In genomic region chr15:76865548-76865991, GRCh38 we compare ENCODE assay signal across 24 cellular contexts. TPM values are rescaled to one million over a fixed set of nuclear protein-coding genes. Genes with fewer than 3 reads are reported as not detected.
DNase-seq lines count a peak whose midpoint lies in the region; ATAC-seq, FAIRE-seq and TF ChIP-seq lines count a peak whose summit lies in the region.
"Had no signal": no experiment of that assay in that cellular context is flagged by ENCODE, and none has a peak within 500 bp of the region (broad histone marks: within the 10 kb centered on the region; RNA-seq: fewer than 3 reads in every experiment).

No MANE protein-coding gene starts in this region.

- no peaks in the 10 kb centered on the region for H3K4me1 Mint-ChIP-seq in MCF 10A (ENCODE audit: insufficient read depth, unreplicated experiment)
- peaks cover 59% of the 10 kb centered on the region for H3K4me1 Mint-ChIP-seq in activated naive CD8-positive, alpha-beta T cell (ENCODE audit: low read depth)

- in situ Hi-C loops in mammary epithelial cell (cut with MboI; ENCODE audit: low sequenced_read_pairs in 2 of 2) (no loop called here), gastrocnemius medialis (cut with MboI; ENCODE audit: low sequenced_read_pairs in 4 of 4) (no loop called here)

- dilution Hi-C loops in mammary epithelial cell (cut with HindIII; ENCODE audit: low sequenced_read_pairs) = no loop called here

- no peak overlapping the region for H3K4me2 ChIP-seq in mammary epithelial cell (ENCODE audit: insufficient read depth, low read depth, low read length)

- BruUV-seq in mammary epithelial cell (replicated peaks; lab: Mats Ljungman, UMichigan) = no TSS peak
- no TSS peak for BruUV-seq in MCF 10A (replicated peaks; lab: Mats Ljungman, UMichigan)

- H3K27me3 ChIP-seq in mammary epithelial cell (ENCODE audit: insufficient read depth, low read length) = no peaks in the 10 kb centered on the region
- H3K27me3 ChIP-seq in gastrocnemius medialis = no peaks in the 10 kb centered on the region
- H3K27me3 ChIP-seq: cardiac muscle cell, MG63, SJCRH30 had no signal

- H3K4me1 ChIP-seq in mammary epithelial cell (ENCODE audit: insufficient read depth, low read length) (no peaks in the 10 kb centered on the region), gastrocnemius medialis (peaks cover 21 to 22% of the 10 kb centered on the region in 2 donors)
- H3K4me1 ChIP-seq: SJCRH30 had no signal

- ATAC-seq in gastrocnemius medialis = no peak
- no peak for ATAC-seq in GM21737 (IDR thresholded peaks at IDR 0.05; ENCODE audit: unreplicated experiment)
- ATAC-seq in GM21717 (IDR thresholded peaks at IDR 0.05; ENCODE audit: unreplicated experiment) = no peak
- ATAC-seq: K562, PC-3, T-cell had no signal

- no peak for TF ChIP-seq CTCF in mammary epithelial cell (conservative IDR thresholded peaks at IDR 0.05 in 1 of 2, IDR thresholded peaks at IDR 0.05 in 1 of 2; ENCODE audit: extremely low read depth in 1 of 2, insufficient read depth in 1 of 2, low read depth in 1 of 2, low read length in 2 of 2)
- no peak for TF ChIP-seq CTCF in MCF 10A (IDR thresholded peaks at IDR 0.05; ENCODE audit: unreplicated experiment)
- no peak for TF ChIP-seq CTCF in gastrocnemius medialis (IDR thresholded peaks at IDR 0.05 in 4 of 5, conservative IDR thresholded peaks at IDR 0.05 in 1 of 5)

- WGBS in mammary epithelial cell (ENCODE audit: low coverage, missing lambda C conversion rate) = 79% methylated on average over 4 of the region's 4 CpGs

- no peak overlapping the region for H3K9ac ChIP-seq in mammary epithelial cell (ENCODE audit: insufficient read depth, low read length)

- intact Hi-C loops in mammary epithelial cell (cut with micrococcal nuclease) (loop anchor here (5.0 kb wide), 1 partner anchor 808 kb away; the partner anchor contains the start of gene TMEM266), MCF 10A (cut with micrococcal nuclease) (loop anchor here (10.0 kb wide), 1 partner anchor 811 kb away; the partner anchor contains the start of gene TMEM266), gastrocnemius medialis (cut with DNase I; ENCODE audit: low total_unique reads) (loop anchor here (10.0 kb wide), 4 partner anchors 131 to 711 kb away; partner anchors contain the start of gene ISL2)

- H3K79me2 ChIP-seq in mammary epithelial cell (ENCODE audit: insufficient read depth, low read length) = no peaks in the 10 kb centered on the region

- H3K36me3 Mint-ChIP-seq in MCF 10A (ENCODE audit: insufficient read depth, unreplicated experiment) = no peaks in the 10 kb centered on the region
- H3K36me3 Mint-ChIP-seq in activated naive CD8-positive, alpha-beta T cell = peaks cover 2% of the 10 kb centered on the region
- H3K36me3 Mint-ChIP-seq: type B pancreatic cell had no signal

- no peaks in the 10 kb centered on the region for H3K9me3 Mint-ChIP-seq in MCF 10A (ENCODE audit: unreplicated experiment)
- no peaks in the 10 kb centered on the region for H3K9me3 Mint-ChIP-seq in activated naive CD8-positive, alpha-beta T cell (ENCODE audit: low read depth)
- H3K9me3 Mint-ChIP-seq: CD4-positive, alpha-beta T cell; T-cell; type B pancreatic cell had no signal

- peak; percentile 40 for FAIRE-seq in GM19239 (lab: Jason Lieb, UNC)
- FAIRE-seq: K562, TTC549 had no signal

- no peak overlapping the region for H2AFZ ChIP-seq in mammary epithelial cell (ENCODE audit: low read depth, low read length)

- H3K36me3 ChIP-seq in mammary epithelial cell (ENCODE audit: insufficient read depth, low read length) = no peaks in the 10 kb centered on the region
- no peaks in the 10 kb centered on the region for H3K36me3 ChIP-seq in gastrocnemius medialis
- H3K36me3 ChIP-seq: cardiac muscle cell, MG63 had no signal

- H3K27ac Mint-ChIP-seq in MCF 10A (ENCODE audit: low read depth, unreplicated experiment) = no peak overlapping the region
- peak overlapping the region; percentile 67 for H3K27ac Mint-ChIP-seq in activated naive CD8-positive, alpha-beta T cell
- H3K27ac Mint-ChIP-seq: CD4-positive, alpha-beta T cell; T-cell; type B pancreatic cell had no signal

- CTCF ChIA-PET in mammary epithelial cell (lab: Charles Lee; ENCODE audit: low non-redundant PET) = no interaction called here
- CTCF ChIA-PET in MCF 10A (lab: Yijun Ruan, JAX) = interaction anchor here (0.5 to 2.8 kb wide), 6 partner anchors 66 to 877 kb away, joined by 3 to 11 read pairs (median 4); no protein-coding TSS in a partner anchor

- no peak overlapping the region for H3K4me3 Mint-ChIP-seq in MCF 10A (ENCODE audit: unreplicated experiment)
- H3K4me3 Mint-ChIP-seq in activated naive CD8-positive, alpha-beta T cell = no peak overlapping the region
- H3K4me3 Mint-ChIP-seq: CD4-positive, alpha-beta T cell; T-cell; type B pancreatic cell had no signal

- no peaks in the 10 kb centered on the region for H4K20me1 ChIP-seq in mammary epithelial cell (ENCODE audit: insufficient read depth, low read length)

- no peaks in the 10 kb centered on the region for H3K27me3 Mint-ChIP-seq in MCF 10A (ENCODE audit: insufficient read depth, unreplicated experiment)
- no peaks in the 10 kb centered on the region for H3K27me3 Mint-ChIP-seq in activated naive CD8-positive, alpha-beta T cell
- H3K27me3 Mint-ChIP-seq: CD4-positive, alpha-beta T cell; T-cell; type B pancreatic cell had no signal

- no peak for TF ChIP-seq POLR2A in gastrocnemius medialis (IDR thresholded peaks at IDR 0.05)

- no peaks in the 10 kb centered on the region for H3K9me3 ChIP-seq in mammary epithelial cell (replicated peaks; ENCODE audit: insufficient read depth, low read length)
- H3K9me3 ChIP-seq in gastrocnemius medialis = no peaks in the 10 kb centered on the region
- H3K9me3 ChIP-seq: MG63, SJCRH30 had no signal

- DNase-seq in mammary epithelial cell = peak; percentile 44
- no peak for DNase-seq in MCF 10A (ENCODE audit: unreplicated experiment)
- DNase-seq in GM19239 (ENCODE audit: insufficient read length, low spot score) = no peak
- no peak for DNase-seq in gastrocnemius medialis
- no peak for DNase-seq in NCI-H524 treated with DMSO at 0.1 percent for 48 hours (lab: John Stamatoyannopoulos, UW)
- DNase-seq: activated CD4-positive, alpha-beta T cell treated with anti-CD3 and anti-CD28 coated beads for 1 hour; activated gamma-delta T cell treated with Interleukin-2 at 50 U/mL for 16 hours; CD4-positive, alpha-beta T cell; dermis blood vessel endothelial cell; EL; GOT3; MG63; NCI-H1417 treated with DMSO at 0.1 percent for 48 hours; NCI-H446; PC-3; SJCRH30; T-cell had no signal

- H3K27ac ChIP-seq in mammary epithelial cell (ENCODE audit: insufficient read depth, low read depth, low read length) (no peak overlapping the region), gastrocnemius medialis (peak overlapping the region; percentile 34 to 67 (median 54))
- H3K27ac ChIP-seq: cardiac muscle cell, SJCRH30 had no signal

- POLR2A ChIA-PET in MCF 10A (lab: Yijun Ruan, JAX) = no interaction called here

- H3K4me3 ChIP-seq in mammary epithelial cell (replicated peaks in 1 of 3; ENCODE audit: insufficient read depth in 1 of 3, low read depth in 2 of 3, low read length in 3 of 3) (no peak overlapping the region), gastrocnemius medialis (no peak overlapping the region)
- H3K4me3 ChIP-seq: cardiac muscle cell, K562, MG63, SJCRH30 had no signal

RNA-seq across cellular contexts. Expression of gene SCAPER, which starts 39.6 kb away (rescaled TPM):
- total RNA-seq in mammary epithelial cell (10 to 100 TPM in 1 of 2 donors, 1 to 10 TPM in 1; 9.2 to 11.6 TPM), MCF 10A (2022) (9.5 and 13.9 TPM in 2 replicates), gastrocnemius medialis (10 to 100 TPM; 19.6 to 35.9 (median 31.8) TPM)
- 1.1 TPM for polyA plus RNA-seq in mammary epithelial cell
- 0.67 TPM for polyA minus RNA-seq in mammary epithelial cell
